In genomic region chr16:4957420-4957719, GRCh38 we compare ENCODE assay signal across 8 cellular contexts. TPM values are rescaled to one million over a fixed set of nuclear protein-coding genes. Genes with fewer than 3 reads are reported as not detected.
A peak's percentile ranks its signal among the peaks of the same experiment; 100 is the strongest.
DNase-seq lines count a peak whose midpoint lies in the region; ATAC-seq and TF ChIP-seq lines count a peak whose summit lies in the region.

No MANE protein-coding gene starts in this region.

- no peak for TF ChIP-seq CTCF in astrocyte of the spinal cord (IDR thresholded peaks at IDR 0.05; ENCODE audit: low read depth, low read length)
- no peak for TF ChIP-seq CTCF in liver (IDR thresholded peaks at IDR 0.05; ENCODE audit: low read depth, low read length, missing input control)
- TF ChIP-seq CTCF in thoracic aorta (IDR thresholded peaks at IDR 0.05), result no peak

- in situ Hi-C loops in astrocyte of the spinal cord (cut with HindIII; ENCODE audit: low sequenced_read_pairs), result no loop called here

- H3K9me3 Mint-ChIP-seq in activated T-cell treated with anti-CD3 and anti-CD28 coated beads, Interleukin-2, amount 50 U/mL, for 24 hours, result no peaks in the 10 kb centered on the region

- H3K27me3 ChIP-seq in liver (ENCODE audit: control insufficient read depth in 4 of 4, insufficient read depth in 4 of 4, low read length in 3 of 4) (no peaks in the 10 kb centered on the region), thoracic aorta (replicated peaks; ENCODE audit: insufficient read depth) (no peaks in the 10 kb centered on the region)

- H3K36me3 ChIP-seq in liver (ENCODE audit: control insufficient read depth in 4 of 4, insufficient read depth in 3 of 4, low read depth in 1 of 4, low read length in 3 of 4) (no peaks in the 10 kb centered on the region), thoracic aorta (no peaks in the 10 kb centered on the region)

- no peak for DNase-seq in activated T-cell treated with anti-CD3 and anti-CD28 coated beads, Interleukin-2, amount 50 U/mL, for 24 hours
- DNase-seq in activated T-cell treated with anti-CD3 and anti-CD28 coated beads, Interleukin-2, amount 50 U/mL, for 48 hours, result no peak
- no peak for DNase-seq in astrocyte of the spinal cord (ENCODE audit: low read depth, low spot score)
- DNase-seq in thoracic aorta (ENCODE audit: low spot score), result no peak
- DNase-seq in NCI-H1930 (lab: John Stamatoyannopoulos, UW), result no peak

- H3K4me1 ChIP-seq in liver (ENCODE audit: control insufficient read depth in 4 of 4, insufficient read depth in 4 of 4, low read length in 3 of 4) (peaks cover 0 to 24% (median 16%) of the 10 kb centered on the region in 4 donors), thoracic aorta (ENCODE audit: control insufficient read depth in 1 of 2, low read depth in 2 of 2) (peaks cover 8 to 25% of the 10 kb centered on the region in 2 donors)

- peak overlapping the region; percentile 77 to 85 for H3K27ac ChIP-seq in liver (ENCODE audit: low read depth in 1 of 2, low read length in 2 of 2)
- H3K27ac ChIP-seq in thoracic aorta, result peak overlapping the region; percentile 46 to 51

- H3K9me3 ChIP-seq in liver (ENCODE audit: control insufficient read depth in 4 of 4, low read length in 3 of 4), result no peaks in the 10 kb centered on the region
- H3K9me3 ChIP-seq in thoracic aorta, result no peaks in the 10 kb centered on the region

- peaks cover 22% of the 10 kb centered on the region for H3K4me1 Mint-ChIP-seq in activated T-cell treated with anti-CD3 and anti-CD28 coated beads, Interleukin-2, amount 50 U/mL, for 24 hours (ENCODE audit: low read depth)

- no peak for TF ChIP-seq RAD21 in liver (IDR thresholded peaks at IDR 0.05)

- peak overlapping the region; percentile 82 for H3K4me3 Mint-ChIP-seq in activated T-cell treated with anti-CD3 and anti-CD28 coated beads, Interleukin-2, amount 50 U/mL, for 24 hours

- H3K4me3 ChIP-seq in astrocyte of the spinal cord (ENCODE audit: low read depth, low read length) (peak overlapping the region; percentile 59), liver (ENCODE audit: low read depth in 1 of 3, low read length in 3 of 3) (peak overlapping the region; percentile 49 to 68 (median 53)), thoracic aorta (peak overlapping the region; percentile 71)

- H3K9ac ChIP-seq in liver (ENCODE audit: low read depth in 1 of 2, low read length in 2 of 2), result peak overlapping the region in 1 of 2 donors; percentile 58

- no peaks in the 10 kb centered on the region for H3K36me3 Mint-ChIP-seq in activated T-cell treated with anti-CD3 and anti-CD28 coated beads, Interleukin-2, amount 50 U/mL, for 24 hours (ENCODE audit: low read depth)

- peaks cover 65% of the 10 kb centered on the region for H3K27me3 Mint-ChIP-seq in activated T-cell treated with anti-CD3 and anti-CD28 coated beads, Interleukin-2, amount 50 U/mL, for 24 hours

- 7% methylated on average over 10 of the region's 10 CpGs for WGBS in liver

- H3K27ac Mint-ChIP-seq in activated T-cell treated with anti-CD3 and anti-CD28 coated beads, Interleukin-2, amount 50 U/mL, for 24 hours, result no peak overlapping the region

- ATAC-seq in thoracic aorta (ENCODE audit: insufficient number of reproducible peaks, low FRiP score, low read depth), result no peak
- no peak for ATAC-seq in HG03521 (IDR thresholded peaks at IDR 0.05; ENCODE audit: unreplicated experiment)
- ATAC-seq in GM18907 (IDR thresholded peaks at IDR 0.05; ENCODE audit: unreplicated experiment), result no peak

TF ChIP-seq in liver, 16 proteins besides CTCF, POLR2A, EP300 and RAD21:
- TF ChIP-seq GABPA (IDR thresholded peaks at IDR 0.05 in 1 of 2, conservative IDR thresholded peaks at IDR 0.05 in 1 of 2), result no peak
- TF ChIP-seq, protein P1, sequence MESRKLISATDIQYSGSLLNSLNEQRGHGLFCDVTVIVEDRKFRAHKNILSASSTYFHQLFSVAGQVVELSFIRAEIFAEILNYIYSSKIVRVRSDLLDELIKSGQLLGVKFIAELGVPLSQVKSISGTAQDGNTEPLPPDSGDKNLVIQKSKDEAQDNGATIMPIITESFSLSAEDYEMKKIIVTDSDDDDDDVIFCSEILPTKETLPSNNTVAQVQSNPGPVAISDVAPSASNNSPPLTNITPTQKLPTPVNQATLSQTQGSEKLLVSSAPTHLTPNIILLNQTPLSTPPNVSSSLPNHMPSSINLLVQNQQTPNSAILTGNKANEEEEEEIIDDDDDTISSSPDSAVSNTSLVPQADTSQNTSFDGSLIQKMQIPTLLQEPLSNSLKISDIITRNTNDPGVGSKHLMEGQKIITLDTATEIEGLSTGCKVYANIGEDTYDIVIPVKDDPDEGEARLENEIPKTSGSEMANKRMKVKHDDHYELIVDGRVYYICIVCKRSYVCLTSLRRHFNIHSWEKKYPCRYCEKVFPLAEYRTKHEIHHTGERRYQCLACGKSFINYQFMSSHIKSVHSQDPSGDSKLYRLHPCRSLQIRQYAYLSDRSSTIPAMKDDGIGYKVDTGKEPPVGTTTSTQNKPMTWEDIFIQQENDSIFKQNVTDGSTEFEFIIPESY (IDR thresholded peaks at IDR 0.05), result no peak
- TF ChIP-seq FOXA1 (IDR thresholded peaks at IDR 0.05), result no peak
- TF ChIP-seq ATF3 (IDR thresholded peaks at IDR 0.05), result no peak
- no peak for TF ChIP-seq TAF1 (conservative IDR thresholded peaks at IDR 0.05)
- TF ChIP-seq RXRA (IDR thresholded peaks at IDR 0.05), result no peak
- no peak for TF ChIP-seq FOXA2 (IDR thresholded peaks at IDR 0.05)
- TF ChIP-seq HNF4G (IDR thresholded peaks at IDR 0.05), result no peak
- TF ChIP-seq YY1 (IDR thresholded peaks at IDR 0.05), result no peak
- TF ChIP-seq REST (IDR thresholded peaks at IDR 0.05), result no peak
- no peak for TF ChIP-seq JUND (IDR thresholded peaks at IDR 0.05)
- TF ChIP-seq EGR1 (IDR thresholded peaks at IDR 0.05; ENCODE audit: low read depth in 2 of 2), result no peak
- TF ChIP-seq HNF4A (conservative IDR thresholded peaks at IDR 0.05), result no peak
- no peak for TF ChIP-seq NR2F2 (IDR thresholded peaks at IDR 0.05)
- no peak for TF ChIP-seq SP1 (IDR thresholded peaks at IDR 0.05)
- TF ChIP-seq, protein P2, sequence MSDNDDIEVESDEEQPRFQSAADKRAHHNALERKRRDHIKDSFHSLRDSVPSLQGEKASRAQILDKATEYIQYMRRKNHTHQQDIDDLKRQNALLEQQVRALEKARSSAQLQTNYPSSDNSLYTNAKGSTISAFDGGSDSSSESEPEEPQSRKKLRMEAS (IDR thresholded peaks at IDR 0.05), result no peak

RNA-seq across cellular contexts. Expression of gene SEC14L5, which starts 0.8 kb away (rescaled TPM):
- total RNA-seq in liver (under 1 TPM; 0.17 to 0.65 TPM), thoracic aorta (1 to 10 TPM in 1 of 2 donors, under 1 TPM in 1; 0.92 to 4.6 TPM)
- polyA plus RNA-seq in liver, result under 1 TPM; 0.03 to 0.07 TPM

RNA-seq across cellular contexts. Expression of gene PPL, which starts 20.4 kb away (rescaled TPM):
- total RNA-seq in liver (10 to 100 TPM in 1 of 2 donors, 1 to 10 TPM in 1; 2.1 to 26.0 TPM), thoracic aorta (10 to 100 TPM; 22.6 to 28.8 TPM)
- polyA plus RNA-seq in liver, result 1 to 10 TPM; 5.4 to 6.8 TPM
